Comparison of ENCODE assay signal across 8 cellular contexts in genomic region chr15:77107531-77108355, GRCh38. TPM values are rescaled to one million over a fixed set of nuclear protein-coding genes. Genes with fewer than 3 reads are reported as not detected.
DNase-seq lines count a peak whose midpoint lies in the region; ATAC-seq and TF ChIP-seq lines count a peak whose summit lies in the region.

No MANE protein-coding gene starts in this region.

- ATAC-seq in lung (ENCODE audit: insufficient read depth, low FRiP score) (peak; percentile 27), GM21529 (IDR thresholded peaks at IDR 0.05; ENCODE audit: unreplicated experiment) (no peak)

- peak overlapping the region in 1 of 5 donors; percentile 38 for H3K9ac ChIP-seq in subcutaneous abdominal adipose tissue (ENCODE audit: low read length in 5 of 5)

- peak overlapping the region in 1 of 2 donors; percentile 69 for H3K27ac ChIP-seq in lung (ENCODE audit: low read depth in 1 of 2, low read length in 1 of 2)
- H3K27ac ChIP-seq in subcutaneous abdominal adipose tissue (ENCODE audit: low read depth, low read length) = peak overlapping the region; percentile 80

- peak; percentile 32 for TF ChIP-seq CTCF in lung (IDR thresholded peaks at IDR 0.05; ENCODE audit: control extremely low read depth, extremely low read depth)

- WGBS in lung, 2 donors = 64 to 70% methylated on average over 9 of the region's 9 CpGs

- no peaks in the 10 kb centered on the region for H3K9me3 ChIP-seq in lung (ENCODE audit: control insufficient read depth in 2 of 2, insufficient read depth in 1 of 2, low read length in 1 of 2)
- no peaks in the 10 kb centered on the region for H3K9me3 ChIP-seq in subcutaneous abdominal adipose tissue (ENCODE audit: control insufficient read depth in 5 of 5, low read length in 5 of 5)

- H3K4me1 ChIP-seq in lung (ENCODE audit: control insufficient read depth in 2 of 2, insufficient read depth in 2 of 2, low read length in 2 of 2) (peaks cover 0 to 12% of the 10 kb centered on the region in 2 donors), subcutaneous abdominal adipose tissue (ENCODE audit: control insufficient read depth in 5 of 5, insufficient read depth in 5 of 5, low read length in 5 of 5) (peaks cover 9 to 36% (median 31%) of the 10 kb centered on the region in 5 donors)

- no peak overlapping the region for H3K4me3 ChIP-seq in lung
- no peak overlapping the region for H3K4me3 ChIP-seq in subcutaneous abdominal adipose tissue (ENCODE audit: low read depth in 1 of 5, low read length in 5 of 5)

- DNase-seq in DMS153 treated with DMSO at 0.1 percent for 48 hours (lab: John Stamatoyannopoulos, UW; ENCODE audit: unreplicated experiment) (peak; percentile 9), DMS153 (lab: John Stamatoyannopoulos, UW) (no peak), NCI-H1092 treated with DMSO at 0.1 percent for 48 hours (lab: John Stamatoyannopoulos, UW) (peak; percentile 25), UCSD-AML1 (lab: John Stamatoyannopoulos, UW; ENCODE audit: unreplicated experiment) (peak; percentile 37), dedifferentiated amniotic fluid mesenchymal stem cell (ENCODE audit: extremely low spot score) (peak; percentile 65), lung (ENCODE audit: low spot score) (peak; percentile 37)

- no peaks in the 10 kb centered on the region for H3K27me3 ChIP-seq in lung (ENCODE audit: control insufficient read depth, insufficient read depth)
- H3K27me3 ChIP-seq in subcutaneous abdominal adipose tissue (ENCODE audit: control insufficient read depth in 5 of 5, insufficient read depth in 4 of 5, low read length in 5 of 5) = no peaks in the 10 kb centered on the region

- H3K36me3 ChIP-seq in lung (ENCODE audit: control insufficient read depth in 2 of 2, insufficient read depth in 2 of 2, low read length in 2 of 2) = peaks cover 0 to 3% of the 10 kb centered on the region in 2 donors
- H3K36me3 ChIP-seq in subcutaneous abdominal adipose tissue (ENCODE audit: control insufficient read depth in 5 of 5, insufficient read depth in 5 of 5, low read length in 5 of 5) = peaks cover 0 to 14% (median 4%) of the 10 kb centered on the region in 5 donors

RNA-seq across cellular contexts. Expression of gene TSPAN3, which starts 36.8 kb away (rescaled TPM):
- 100 to 1,000 TPM; 339 to 494 TPM for total RNA-seq in lung
- 100 to 1,000 TPM; 428 to 472 TPM for polyA plus RNA-seq in lung
